In the genomic region with DNA sequence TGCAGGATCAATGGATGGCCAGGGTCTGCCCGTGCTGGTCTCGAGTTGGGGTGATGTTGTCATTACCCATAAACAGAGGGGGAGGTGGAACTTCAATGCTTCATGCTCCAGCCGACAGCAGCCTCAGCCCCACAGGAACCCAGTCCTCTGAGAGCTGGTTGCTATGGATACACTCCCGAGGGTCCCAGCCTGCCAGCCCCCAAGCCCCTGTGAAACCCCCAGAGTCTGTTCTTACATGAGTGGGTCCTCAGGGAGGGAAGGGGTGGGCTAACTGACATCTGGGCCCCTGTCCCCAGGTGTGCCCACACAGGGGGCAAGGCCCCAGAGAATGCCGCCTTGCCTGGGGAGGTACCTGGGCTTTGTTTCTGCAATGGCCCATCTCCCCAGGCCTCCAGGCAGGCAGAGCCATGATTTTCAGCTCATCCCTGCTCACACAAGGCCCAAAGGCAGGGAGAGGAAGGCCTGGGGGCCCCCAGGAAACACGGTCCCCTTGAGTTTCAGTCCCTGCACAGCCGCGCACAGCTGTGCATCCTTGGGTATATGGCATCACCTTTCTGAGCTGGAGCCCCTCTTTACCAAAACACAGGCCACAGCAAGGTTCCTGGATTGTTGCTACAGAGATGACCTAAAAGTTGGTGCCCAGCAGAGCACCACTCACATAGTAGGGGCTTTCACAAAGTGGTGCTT, we compare ENCODE assay signal across 14 cellular contexts.
A peak's percentile ranks its signal among the peaks of the same experiment; 100 is the strongest.
DNase-seq lines count a peak whose midpoint lies in the region; ATAC-seq and TF ChIP-seq lines count a peak whose summit lies in the region.
"Had no signal": no experiment of that assay in that cellular context is flagged by ENCODE, and none has a peak within 500 bp of the region (broad histone marks: within the 10 kb centered on the region; RNA-seq: fewer than 3 reads in every experiment).

No MANE protein-coding gene starts in this region.

- no peak for TF ChIP-seq CTCF in ascending aorta (IDR thresholded peaks at IDR 0.05)
- TF ChIP-seq CTCF in type B pancreatic cell (conservative IDR thresholded peaks at IDR 0.05), result no peak
- TF ChIP-seq CTCF in WERI-Rb-1 (IDR thresholded peaks at IDR 0.05; ENCODE audit: low read depth, low read length), result no peak

- no peak overlapping the region for H3K4me3 Mint-ChIP-seq in type B pancreatic cell
- H3K4me3 Mint-ChIP-seq: IgD-negative memory B cell had no signal

- no peaks in the 10 kb centered on the region for H3K9me3 Mint-ChIP-seq in type B pancreatic cell

- ATAC-seq in left lobe of liver, result no peak
- ATAC-seq in GM21423 (IDR thresholded peaks at IDR 0.05; ENCODE audit: unreplicated experiment), result no peak
- ATAC-seq: HCT116 had no signal

- H3K36me3 ChIP-seq in ascending aorta (peaks cover 17 to 18% of the 10 kb centered on the region in 2 donors), WERI-Rb-1 (no peaks in the 10 kb centered on the region)

- peak overlapping the region; percentile 24 to 42 for H3K27ac ChIP-seq in ascending aorta
- H3K27ac ChIP-seq in WERI-Rb-1, result no peak overlapping the region
- H3K27ac ChIP-seq: 22Rv1 had no signal

- H3K4me1 ChIP-seq in ascending aorta, result peaks cover 0 to 9% of the 10 kb centered on the region in 2 donors

- no peak overlapping the region for H3K27ac Mint-ChIP-seq in type B pancreatic cell
- H3K27ac Mint-ChIP-seq: IgD-negative memory B cell had no signal

- H3K27me3 Mint-ChIP-seq in type B pancreatic cell, result no peaks in the 10 kb centered on the region

- H3K36me3 Mint-ChIP-seq in type B pancreatic cell, result peaks cover 16% of the 10 kb centered on the region
- H3K36me3 Mint-ChIP-seq: IgD-negative memory B cell had no signal

- H3K27me3 ChIP-seq in ascending aorta (no peaks in the 10 kb centered on the region), WERI-Rb-1 (ENCODE audit: insufficient read depth, low read depth, severe bottlenecking) (no peaks in the 10 kb centered on the region)

- intact Hi-C loops in ascending aorta (cut with DNase I), result no loop called here

- H3K4me1 Mint-ChIP-seq in type B pancreatic cell (ENCODE audit: unreplicated experiment), result peaks cover 19% of the 10 kb centered on the region
- H3K4me1 Mint-ChIP-seq: IgD-negative memory B cell had no signal

- H3K9me3 ChIP-seq in ascending aorta (no peaks in the 10 kb centered on the region), WERI-Rb-1 (ENCODE audit: severe bottlenecking) (no peaks in the 10 kb centered on the region)

- DNase-seq in NCI-H2171 treated with DMSO at 0.1 percent for 48 hours (lab: John Stamatoyannopoulos, UW), result peak; percentile 20
- DNase-seq in NCI-H2171 (lab: John Stamatoyannopoulos, UW), result no peak
- no peak for DNase-seq in ascending aorta (ENCODE audit: low spot score in 2 of 2)
- DNase-seq in left lobe of liver (ENCODE audit: low spot score), result peak; percentile 24
- DNase-seq in type B pancreatic cell (ENCODE audit: extremely low spot score, unreplicated experiment), result peak; percentile 50
- DNase-seq in activated CD4-positive, alpha-beta T cell treated with anti-CD3 and anti-CD28 coated beads, Interleukin-2, amount 50 U/mL, for 4 hours, result no peak
- no peak for DNase-seq in WERI-Rb-1
- DNase-seq: DMS53, NCI-H1048, NCI-H1694 had no signal

- no peak overlapping the region for H3K4me3 ChIP-seq in ascending aorta
- no peak overlapping the region for H3K4me3 ChIP-seq in WERI-Rb-1 (ENCODE audit: low read depth, low read length)

Comparison
In these comparisons a context has a peak if more than half of its experiments do, and no peak if none do; other contexts are left out.
1. DNase-seq: peak in NCI-H2171 treated with DMSO at 0.1 percent for 48 hours (single experiment), left lobe of liver (single experiment) and type B pancreatic cell (single experiment); none in NCI-H2171 (single experiment), ascending aorta (0 of 2), activated CD4-positive, alpha-beta T cell treated with anti-CD3 and anti-CD28 coated beads, Interleukin-2, amount 50 U/mL, for 4 hours (0 of 2) and WERI-Rb-1 (single experiment).